In the genomic region with DNA sequence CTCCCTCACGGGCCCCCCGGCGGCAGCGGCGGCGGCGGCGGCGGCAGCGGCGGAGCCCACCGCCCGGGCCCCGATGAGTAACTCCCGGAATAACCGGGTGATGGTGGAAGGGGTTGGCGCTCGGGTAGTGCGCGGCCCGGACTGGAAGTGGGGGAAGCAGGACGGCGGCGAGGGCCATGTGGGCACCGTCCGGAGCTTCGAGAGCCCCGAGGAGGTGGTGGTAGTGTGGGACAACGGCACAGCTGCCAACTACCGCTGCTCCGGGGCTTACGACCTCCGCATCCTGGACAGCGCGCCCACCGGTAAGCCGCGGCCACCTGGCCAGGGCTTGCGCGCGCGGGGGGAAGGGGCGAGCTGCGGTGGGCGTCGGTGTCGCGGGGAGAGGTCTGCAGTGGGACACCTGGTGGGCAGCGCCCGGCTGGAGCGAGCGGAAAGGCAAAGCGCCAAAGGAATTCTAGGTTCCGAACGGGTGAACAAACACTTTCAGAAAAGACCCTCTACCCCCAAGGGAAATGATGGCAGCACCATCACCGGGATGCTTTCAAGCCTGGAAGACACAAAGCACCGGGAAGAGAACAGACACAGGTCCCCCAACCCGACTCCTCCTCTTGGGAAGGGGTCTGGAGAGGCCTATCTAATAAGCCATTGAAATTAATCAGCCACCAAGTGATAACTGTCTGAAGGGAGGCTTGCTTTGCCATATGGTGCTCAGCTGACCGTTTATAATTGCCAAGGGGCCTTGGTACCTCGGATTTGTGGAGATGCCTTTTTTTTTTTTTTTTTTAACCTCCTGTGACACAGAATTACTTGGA, we compare ENCODE assay signal across 8 cellular contexts. TPM values are rescaled to one million over a fixed set of nuclear protein-coding genes. Genes with fewer than 3 reads are reported as not detected.
DNase-seq lines count a peak whose midpoint lies in the region; ATAC-seq and TF ChIP-seq lines count a peak whose summit lies in the region.

No MANE protein-coding gene starts in this region.

- H3K27me3 Mint-ChIP-seq in brain = peaks cover 4% of the 10 kb centered on the region

- peaks cover 40% of the 10 kb centered on the region for H3K36me3 Mint-ChIP-seq in brain

- peaks cover 11% of the 10 kb centered on the region for H3K36me3 ChIP-seq in SJSA1

- TF ChIP-seq CTCF in brain (conservative IDR thresholded peaks at IDR 0.05) = no peak

- no peaks in the 10 kb centered on the region for H3K27me3 ChIP-seq in SJSA1 (replicated peaks)

- DNase-seq in Ammon's horn (ENCODE audit: low spot score) = peak; percentile 27
- peak in 1 of 2 experiments; percentile 36 for DNase-seq in SJSA1 (ENCODE audit: low read depth in 1 of 2, low spot score in 2 of 2)
- peak; percentile 11 for DNase-seq in iris pigment epithelial cell (ENCODE audit: low read depth)
- peak; percentile 44 for DNase-seq in stimulated activated CD4-positive, alpha-beta T cell treated with anti-CD3 and anti-CD28 coated beads, Interleukin-15, amount 100 ng/mL, for 24 hours
- no peak for DNase-seq in NCI-H446 treated with DMSO at 0.1 percent for 48 hours (lab: John Stamatoyannopoulos, UW)

- H3K4me1 ChIP-seq in SJSA1 (replicated peaks) = peaks cover 5% of the 10 kb centered on the region

- peak overlapping the region; percentile 93 to 97 (median 95) for H3K4me3 Mint-ChIP-seq in brain

- peak overlapping the region; percentile 91 to 98 (median 94) for H3K27ac Mint-ChIP-seq in brain

- H3K4me3 ChIP-seq in SJSA1 = peak overlapping the region; percentile 77

- H3K9me3 Mint-ChIP-seq in brain = peaks cover 4 to 30% (median 18%) of the 10 kb centered on the region in 5 experiments

- ATAC-seq in GM18868 (IDR thresholded peaks at IDR 0.05; ENCODE audit: unreplicated experiment) = peak; percentile 7
- ATAC-seq in HG03159 (IDR thresholded peaks at IDR 0.05; ENCODE audit: unreplicated experiment) = peak; percentile 18

- peaks cover 52% of the 10 kb centered on the region for H3K4me1 Mint-ChIP-seq in brain

- peak overlapping the region; percentile 84; the same call in 1 of the 2 replicates for H3K27ac ChIP-seq in SJSA1

- no peaks in the 10 kb centered on the region for H3K9me3 ChIP-seq in SJSA1 (replicated peaks)

RNA-seq across cellular contexts. Expression of a gene that starts 1.1 kb away (rescaled TPM):
- 53.0 and 65.4 TPM in 2 replicates for total RNA-seq in SJSA1 (2014; rRNA removed; shearing (Covaris generic))
- 9.6 TPM for polyA plus RNA-seq in brain (ENCODE audit: insufficient read depth, low read depth, low replicate concordance)

RNA-seq across cellular contexts. Expression of a gene that starts 37.1 kb away (rescaled TPM):
- 21.9 and 36.7 TPM in 2 replicates for total RNA-seq in SJSA1 (2014; rRNA removed; shearing (Covaris generic))
- 16.3 TPM for polyA plus RNA-seq in brain (ENCODE audit: insufficient read depth, low read depth, low replicate concordance)
